In genomic region chr11:118048472-118049370, GRCh38 we compare ENCODE assay signal across 1 cellular context.
TF ChIP-seq lines count a peak whose summit lies in the region.

No MANE protein-coding gene starts in this region.

TF ChIP-seq in K562, 482 proteins besides CTCF, POLR2A, EP300 and RAD21:
- 0 out of 2 replicates have a peak, but pooled peaks have one; percentile 14 for TF ChIP-seq EHMT2 (IDR thresholded peaks at IDR 0.05)
- TF ChIP-seq, protein P1, sequence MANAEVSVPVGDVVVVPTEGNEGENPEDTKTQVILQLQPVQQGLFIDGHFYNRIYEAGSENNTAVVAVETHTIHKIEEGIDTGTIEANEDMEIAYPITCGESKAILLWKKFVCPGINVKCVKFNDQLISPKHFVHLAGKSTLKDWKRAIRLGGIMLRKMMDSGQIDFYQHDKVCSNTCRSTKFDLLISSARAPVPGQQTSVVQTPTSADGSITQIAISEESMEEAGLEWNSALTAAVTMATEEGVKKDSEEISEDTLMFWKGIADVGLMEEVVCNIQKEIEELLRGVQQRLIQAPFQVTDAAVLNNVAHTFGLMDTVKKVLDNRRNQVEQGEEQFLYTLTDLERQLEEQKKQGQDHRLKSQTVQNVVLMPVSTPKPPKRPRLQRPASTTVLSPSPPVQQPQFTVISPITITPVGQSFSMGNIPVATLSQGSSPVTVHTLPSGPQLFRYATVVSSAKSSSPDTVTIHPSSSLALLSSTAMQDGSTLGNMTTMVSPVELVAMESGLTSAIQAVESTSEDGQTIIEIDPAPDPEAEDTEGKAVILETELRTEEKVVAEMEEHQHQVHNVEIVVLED (CRISPR knock-in tag; IDR thresholded peaks at IDR 0.05): no peak
- TF ChIP-seq ARID2 (IDR thresholded peaks at IDR 0.05): 0 out of 2 replicates have a peak, but pooled peaks have one; percentile 46
- TF ChIP-seq, protein P2, sequence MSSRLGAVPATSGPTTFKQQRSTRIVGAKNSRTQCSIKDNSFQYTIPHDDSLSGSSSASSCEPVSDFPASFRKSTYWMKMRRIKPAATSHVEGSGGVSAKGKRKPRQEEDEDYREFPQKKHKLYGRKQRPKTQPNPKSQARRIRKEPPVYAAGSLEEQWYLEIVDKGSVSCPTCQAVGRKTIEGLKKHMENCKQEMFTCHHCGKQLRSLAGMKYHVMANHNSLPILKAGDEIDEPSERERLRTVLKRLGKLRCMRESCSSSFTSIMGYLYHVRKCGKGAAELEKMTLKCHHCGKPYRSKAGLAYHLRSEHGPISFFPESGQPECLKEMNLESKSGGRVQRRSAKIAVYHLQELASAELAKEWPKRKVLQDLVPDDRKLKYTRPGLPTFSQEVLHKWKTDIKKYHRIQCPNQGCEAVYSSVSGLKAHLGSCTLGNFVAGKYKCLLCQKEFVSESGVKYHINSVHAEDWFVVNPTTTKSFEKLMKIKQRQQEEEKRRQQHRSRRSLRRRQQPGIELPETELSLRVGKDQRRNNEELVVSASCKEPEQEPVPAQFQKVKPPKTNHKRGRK (tag; IDR thresholded peaks at IDR 0.05): peak; percentile 84
- no peak for TF ChIP-seq THRA (IDR thresholded peaks at IDR 0.05)
- TF ChIP-seq MLX (CRISPR knock-in tag; conservative IDR thresholded peaks at IDR 0.05): no peak
- 0 out of 2 replicates have a peak, but pooled peaks have one; percentile 4 for TF ChIP-seq CEBPB (tag; IDR thresholded peaks at IDR 0.05)
